Comparison of ENCODE assay signal across 8 cellular contexts in genomic region chr20:62063981-62064787, GRCh38. TPM values are rescaled to one million over a fixed set of nuclear protein-coding genes. Genes with fewer than 3 reads are reported as not detected.
A peak's percentile ranks its signal among the peaks of the same experiment; 100 is the strongest.
DNase-seq lines count a peak whose midpoint lies in the region; TF ChIP-seq lines count a peak whose summit lies in the region.

No MANE protein-coding gene starts in this region.

- H3K27ac ChIP-seq in ectodermal cell (ENCODE audit: insufficient read depth, low read depth, low read length, poor library complexity, severe bottlenecking) (no peak overlapping the region), muscle layer of duodenum (ENCODE audit: low read length) (no peak overlapping the region)

- 14 to 17% methylated on average over 62 of the region's 62 CpGs for WGBS in ectodermal cell, 2 experiments

- H3K4me1 ChIP-seq in BE2C, result peaks cover 10% of the 10 kb centered on the region
- peaks cover 21% of the 10 kb centered on the region for H3K4me1 ChIP-seq in ectodermal cell (ENCODE audit: control insufficient read depth, insufficient read depth, low read length)
- peaks cover 8 to 34% of the 10 kb centered on the region in 2 donors for H3K4me1 ChIP-seq in muscle layer of duodenum (ENCODE audit: control insufficient read depth in 1 of 2, insufficient read depth in 2 of 2, low read length in 2 of 2)

- H3K4me3 ChIP-seq in BE2C (ENCODE audit: low read depth, low read length) (peak overlapping the region; percentile 65), MG63 (peak overlapping the region; percentile 34), ectodermal cell (ENCODE audit: insufficient read depth, low read depth, low read length) (peak overlapping the region; percentile 42), muscle layer of duodenum (ENCODE audit: low read depth in 1 of 2, low read length in 2 of 2) (peak overlapping the region; percentile 50 to 61)

- H3K9me3 ChIP-seq in BE2C (no peaks in the 10 kb centered on the region), MG63 (no peaks in the 10 kb centered on the region), ectodermal cell (ENCODE audit: control insufficient read depth, low read length) (no peaks in the 10 kb centered on the region), muscle layer of duodenum (ENCODE audit: control insufficient read depth in 1 of 2, low read length in 2 of 2) (no peaks in the 10 kb centered on the region)

- no peak for TF ChIP-seq CTCF in BE2C (IDR thresholded peaks at IDR 0.05; ENCODE audit: low read depth, low read length)

- H3K27me3 ChIP-seq in BE2C (no peaks in the 10 kb centered on the region), MG63 (no peaks in the 10 kb centered on the region), ectodermal cell (ENCODE audit: control insufficient read depth, insufficient read depth, low read length, poor library complexity, severe bottlenecking) (no peaks in the 10 kb centered on the region), muscle layer of duodenum (ENCODE audit: low read depth, low read length) (no peaks in the 10 kb centered on the region)

- DNase-seq in BE2C (peak; percentile 52), MG63 (no peak), NCI-H128 (lab: John Stamatoyannopoulos, UW; ENCODE audit: unreplicated experiment) (no peak), cerebellar nuclear complex (lab: John Stamatoyannopoulos, UW) (no peak)
- DNase-seq in stimulated activated CD4-positive, alpha-beta T cell treated with anti-CD3 and anti-CD28 coated beads, Interleukin-4, amount 100 ng/mL, for 4 hours, result no peak
- DNase-seq in NK-92 treated with Interleukin-12 subunit alpha and Interleukin-12 subunit beta, amount 100 ng/mL, for 24 hours (lab: John Stamatoyannopoulos, UW), result no peak

- H3K36me3 ChIP-seq in BE2C (peaks cover 15% of the 10 kb centered on the region), MG63 (peaks cover 22% of the 10 kb centered on the region), ectodermal cell (ENCODE audit: control insufficient read depth, insufficient read depth, low read length) (no peaks in the 10 kb centered on the region), muscle layer of duodenum (ENCODE audit: control insufficient read depth in 1 of 2, insufficient read depth in 2 of 2, low read length in 2 of 2) (peaks cover 0 to 5% of the 10 kb centered on the region in 2 donors)

RNA-seq across cellular contexts. Expression of gene TAF4, which starts 1.5 kb away (rescaled TPM):
- 78.1 TPM for polyA plus RNA-seq in BE2C (2012; ENCODE audit: insufficient read depth, insufficient read length, low read depth)
- 3.6 and 5.7 TPM in 2 replicates for total RNA-seq in MG63 (2014; rRNA removed; shearing (Covaris generic); ENCODE audit: low replicate concordance)
- polyA plus RNA-seq in ectodermal cell (2013, experiment 1 of 4), result 19.1 TPM
- 20.6 TPM for polyA plus RNA-seq in ectodermal cell (2013, experiment 2 of 4)
- polyA plus RNA-seq in ectodermal cell (2013, experiment 3 of 4), result 20.8 TPM
- polyA plus RNA-seq in ectodermal cell (2013, experiment 4 of 4), result 19.3 TPM

RNA-seq across cellular contexts. Expression of gene LSM14B, which starts 58.1 kb away (rescaled TPM):
- 65.6 TPM for polyA plus RNA-seq in BE2C (2012; ENCODE audit: insufficient read depth, insufficient read length, low read depth)
- 59.2 and 81.7 TPM in 2 replicates for total RNA-seq in MG63 (2014; rRNA removed; shearing (Covaris generic); ENCODE audit: low replicate concordance)
- polyA plus RNA-seq in ectodermal cell (2013, experiment 1 of 4), result 91.0 TPM
- polyA plus RNA-seq in ectodermal cell (2013, experiment 2 of 4), result 90.3 TPM
- polyA plus RNA-seq in ectodermal cell (2013, experiment 3 of 4), result 64.4 TPM
- polyA plus RNA-seq in ectodermal cell (2013, experiment 4 of 4), result 71.8 TPM
